7 cellular contexts compared by ENCODE assay signal in genomic region chr6:140441256-140441655, GRCh38.
DNase-seq lines count a peak whose midpoint lies in the region; ATAC-seq, FAIRE-seq and TF ChIP-seq lines count a peak whose summit lies in the region.

No MANE protein-coding gene starts in this region.

- no peaks in the 10 kb centered on the region for H3K9me3 Mint-ChIP-seq in astrocyte (ENCODE audit: unreplicated experiment)
- no peaks in the 10 kb centered on the region for H3K9me3 Mint-ChIP-seq in stimulated activated naive B cell treated with anti-CD40 and anti-IgM and Interleukin-4, amounts not matched to agents 10 μg/mL and 1 μg/mL and 100 μg/mL, for 72 hours
- no peaks in the 10 kb centered on the region for H3K9me3 Mint-ChIP-seq in CD8-positive, alpha-beta memory T cell

- POLR2A ChIA-PET in GM10248 (lab: Yijun Ruan, JAX), result no interaction called here
- POLR2A ChIA-PET in CD8-positive, alpha-beta memory T cell (lab: Charles Lee), result no interaction called here

- H3K27me3 Mint-ChIP-seq in astrocyte (ENCODE audit: low read depth, unreplicated experiment), result no peaks in the 10 kb centered on the region
- no peaks in the 10 kb centered on the region for H3K27me3 Mint-ChIP-seq in stimulated activated naive B cell treated with anti-CD40 and anti-IgM and Interleukin-4, amounts not matched to agents 10 μg/mL and 1 μg/mL and 100 μg/mL, for 72 hours
- H3K27me3 Mint-ChIP-seq in CD8-positive, alpha-beta memory T cell, result peaks cover 4 to 6% of the 10 kb centered on the region in 2 donors

- FAIRE-seq in astrocyte (lab: Jason Lieb, UNC), result peak; percentile 41

- TF ChIP-seq CTCF in GM10248 (IDR thresholded peaks at IDR 0.05; ENCODE audit: control extremely low read depth, extremely low read depth, low read depth, missing control alignments) (peak; percentile 32), astrocyte (IDR thresholded peaks at IDR 0.05; ENCODE audit: insufficient read depth, low read depth, low read length) (peak; percentile 29)

- H3K27ac ChIP-seq in HUES64 (ENCODE audit: low read depth, low read length) (peak overlapping the region; percentile 42; the same call in 1 of the 2 replicates), astrocyte (ENCODE audit: low read depth, low read length) (no peak overlapping the region)
- no peak overlapping the region for H3K27ac ChIP-seq in CD8-positive, alpha-beta memory T cell (ENCODE audit: low read depth, low read length)

- no peak overlapping the region for H3K9ac ChIP-seq in HUES64 (ENCODE audit: low read depth, low read length)
- H3K9ac ChIP-seq in astrocyte (ENCODE audit: low read length), result no peak overlapping the region

- peak overlapping the region; percentile 94 for H3K27ac Mint-ChIP-seq in astrocyte (ENCODE audit: unreplicated experiment)
- no peak overlapping the region for H3K27ac Mint-ChIP-seq in stimulated activated naive B cell treated with anti-CD40 and anti-IgM and Interleukin-4, amounts not matched to agents 10 μg/mL and 1 μg/mL and 100 μg/mL, for 72 hours
- peak overlapping the region in 1 of 8 donors; percentile 58 for H3K27ac Mint-ChIP-seq in CD8-positive, alpha-beta memory T cell

- no peaks in the 10 kb centered on the region for H3K79me2 ChIP-seq in astrocyte (ENCODE audit: insufficient read depth, low read length)

- DNase-seq in GM10248 (ENCODE audit: extremely low spot score), result no peak
- peak; percentile 52 for DNase-seq in astrocyte (ENCODE audit: low read depth)
- DNase-seq in iPS-NIHi7 (ENCODE audit: extremely low spot score), result peak; percentile 40
- DNase-seq in stimulated activated naive B cell treated with anti-CD40 and anti-IgM and Interleukin-4, amounts not matched to agents 10 μg/mL and 1 μg/mL and 100 μg/mL, for 72 hours, result peak; percentile 23
- DNase-seq in CD8-positive, alpha-beta memory T cell, result no peak

- CTCF ChIA-PET in GM10248 (lab: Yijun Ruan, JAX), result interaction anchor here (1.1 to 1.2 kb wide), 3 partner anchors 18 to 1077 kb away, joined by 3 to 6 read pairs (median 3); no protein-coding TSS in a partner anchor
- CTCF ChIA-PET in CD8-positive, alpha-beta memory T cell (lab: Charles Lee), result interaction anchor here (0.9 kb wide), 1 partner anchor 1072 kb away, joined by 4 read pairs; no protein-coding TSS in a partner anchor

- H3K27me3 ChIP-seq in HUES64 (ENCODE audit: insufficient read depth, low read length) (no peaks in the 10 kb centered on the region), astrocyte (ENCODE audit: insufficient read depth, low read length) (no peaks in the 10 kb centered on the region)
- H3K27me3 ChIP-seq in CD8-positive, alpha-beta memory T cell (ENCODE audit: insufficient read depth, low read length, poor library complexity, severe bottlenecking), result no peaks in the 10 kb centered on the region

- H3K4me3 ChIP-seq in HUES64 (ENCODE audit: low read length), result no peak overlapping the region
- no peak overlapping the region for H3K4me3 ChIP-seq in astrocyte (ENCODE audit: insufficient read depth, low read depth, low read length)
- no peak overlapping the region for H3K4me3 ChIP-seq in CD8-positive, alpha-beta memory T cell (ENCODE audit: low read length)

- H3K4me1 Mint-ChIP-seq in astrocyte (ENCODE audit: low read depth, unreplicated experiment), result peaks cover 41% of the 10 kb centered on the region
- H3K4me1 Mint-ChIP-seq in stimulated activated naive B cell treated with anti-CD40 and anti-IgM and Interleukin-4, amounts not matched to agents 10 μg/mL and 1 μg/mL and 100 μg/mL, for 72 hours, result peaks cover 5 to 17% of the 10 kb centered on the region in 2 donors
- H3K4me1 Mint-ChIP-seq in CD8-positive, alpha-beta memory T cell, result no peaks in the 10 kb centered on the region

- H3K36me3 ChIP-seq in HUES64 (ENCODE audit: insufficient read depth, low read length), result no peaks in the 10 kb centered on the region
- no peaks in the 10 kb centered on the region for H3K36me3 ChIP-seq in astrocyte (ENCODE audit: insufficient read depth, low read length)
- H3K36me3 ChIP-seq in CD8-positive, alpha-beta memory T cell (ENCODE audit: insufficient read depth, low read length), result no peaks in the 10 kb centered on the region

- H2AFZ ChIP-seq in astrocyte (ENCODE audit: low read depth, low read length), result no peak overlapping the region

- no peak overlapping the region for H3K4me2 ChIP-seq in astrocyte (ENCODE audit: low read length)

- no peaks in the 10 kb centered on the region for H3K36me3 Mint-ChIP-seq in astrocyte (ENCODE audit: low read depth, unreplicated experiment)
- H3K36me3 Mint-ChIP-seq in stimulated activated naive B cell treated with anti-CD40 and anti-IgM and Interleukin-4, amounts not matched to agents 10 μg/mL and 1 μg/mL and 100 μg/mL, for 72 hours, result no peaks in the 10 kb centered on the region
- H3K36me3 Mint-ChIP-seq in CD8-positive, alpha-beta memory T cell, result no peaks in the 10 kb centered on the region

- H4K20me1 ChIP-seq in astrocyte (ENCODE audit: insufficient read depth, low read length), result no peaks in the 10 kb centered on the region

- ATAC-seq in stimulated activated naive B cell treated with anti-CD40 and anti-IgM and Interleukin-4, amounts not matched to agents 10 μg/mL and 1 μg/mL and 100 μg/mL, for 72 hours (replicated peaks), result peak; percentile 89 to 92
- no peak for ATAC-seq in HG03442 (IDR thresholded peaks at IDR 0.05; ENCODE audit: unreplicated experiment)

- H3K4me1 ChIP-seq in HUES64 (ENCODE audit: insufficient read depth, low read length) (peaks cover 37% of the 10 kb centered on the region), astrocyte (ENCODE audit: insufficient read depth, low read length) (peaks cover 19% of the 10 kb centered on the region)
- no peaks in the 10 kb centered on the region for H3K4me1 ChIP-seq in CD8-positive, alpha-beta memory T cell (ENCODE audit: insufficient read depth, low read length)

- no peak overlapping the region for H3K4me3 Mint-ChIP-seq in astrocyte (ENCODE audit: unreplicated experiment)
- no peak overlapping the region for H3K4me3 Mint-ChIP-seq in stimulated activated naive B cell treated with anti-CD40 and anti-IgM and Interleukin-4, amounts not matched to agents 10 μg/mL and 1 μg/mL and 100 μg/mL, for 72 hours
- H3K4me3 Mint-ChIP-seq in CD8-positive, alpha-beta memory T cell, result no peak overlapping the region

- H3K9me3 ChIP-seq in HUES64 (ENCODE audit: insufficient read depth, low read depth, low read length) (no peaks in the 10 kb centered on the region), astrocyte (ENCODE audit: insufficient read depth, low read depth, low read length) (no peaks in the 10 kb centered on the region)
- no peaks in the 10 kb centered on the region for H3K9me3 ChIP-seq in CD8-positive, alpha-beta memory T cell (ENCODE audit: low read length)

- 78% methylated on average over 6 of the region's 6 CpGs for WGBS in HUES64

Comparison
In these comparisons a context has a peak if more than half of its experiments do, and no peak if none do; other contexts are left out.
1. DNase-seq: peak in astrocyte (single experiment), iPS-NIHi7 (single experiment) and stimulated activated naive B cell treated with anti-CD40 and anti-IgM and Interleukin-4, amounts not matched to agents 10 μg/mL and 1 μg/mL and 100 μg/mL, for 72 hours (single experiment); none in GM10248 (single experiment) and CD8-positive, alpha-beta memory T cell (0 of 5).